Comparison of ENCODE assay signal across 28 cellular contexts in the genomic region with DNA sequence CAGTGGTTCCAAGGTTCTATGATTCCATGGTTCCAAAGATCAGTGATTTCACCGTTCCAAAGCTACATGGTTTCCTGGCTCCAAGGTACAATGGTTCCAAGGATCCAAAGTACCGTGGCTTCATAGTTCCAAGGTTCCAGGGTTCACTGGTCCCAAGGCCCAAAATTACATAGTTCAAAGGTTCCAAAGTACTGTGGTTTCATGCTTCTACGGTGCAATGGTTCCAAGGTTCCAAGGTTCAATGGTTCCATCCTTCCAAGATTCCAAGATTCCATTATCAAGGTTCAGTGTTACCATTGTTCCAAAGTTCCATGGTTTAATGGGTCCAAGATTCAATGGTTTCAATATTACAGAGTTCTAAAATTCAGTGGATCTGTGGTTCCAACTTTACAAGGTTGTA.
"Had no signal": no experiment of that assay in that cellular context is flagged by ENCODE, and none has a peak within 500 bp of the region (broad histone marks: within the 10 kb centered on the region; RNA-seq: fewer than 3 reads in every experiment).

No MANE protein-coding gene starts in this region.

- H2AFZ ChIP-seq: hepatocyte had no signal

- H3K9me3 ChIP-seq: colonic mucosa, esophagus muscularis mucosa, esophagus squamous epithelium, gastrocnemius medialis, gastroesophageal sphincter, heart left ventricle had no signal

- H3K27me3 ChIP-seq: colonic mucosa, dorsolateral prefrontal cortex, gastrocnemius medialis, heart left ventricle, hepatocyte had no signal

- ATAC-seq: effector memory CD8-positive, alpha-beta T cell; esophagus mucosa; foreskin keratinocyte; gastrocnemius medialis; gastroesophageal sphincter; heart left ventricle; heart right ventricle had no signal

- H3K4me1 ChIP-seq: colonic mucosa, foreskin keratinocyte, gastrocnemius medialis, gastroesophageal sphincter had no signal

- FAIRE-seq: colon, endometrium, endothelial cell of umbilical vein, frontal cortex had no signal

- H3K27ac ChIP-seq: colonic mucosa, coronary artery, dorsolateral prefrontal cortex, epithelial cell of prostate, esophagus muscularis mucosa, esophagus squamous epithelium, foreskin keratinocyte, gastrocnemius medialis, gastroesophageal sphincter, heart left ventricle, heart right ventricle, hepatocyte had no signal

- H3K4me2 ChIP-seq: hepatocyte had no signal

- H3K36me3 ChIP-seq: colonic mucosa, esophagus muscularis mucosa, esophagus squamous epithelium, gastrocnemius medialis, gastroesophageal sphincter, heart left ventricle, heart right ventricle had no signal

- H3K79me2 ChIP-seq: hepatocyte had no signal

- H3K4me3 ChIP-seq: colonic mucosa, coronary artery, dorsolateral prefrontal cortex, esophagus muscularis mucosa, esophagus squamous epithelium, gastrocnemius medialis, gastroesophageal sphincter, heart left ventricle, heart right ventricle, hepatocyte had no signal

- DNase-seq: colonic mucosa; cortex of kidney; dermis blood vessel endothelial cell; dorsolateral prefrontal cortex; effector CD4-positive, alpha-beta T cell; effector CD8-positive, alpha-beta T cell; effector memory CD4-positive, alpha-beta T cell; effector memory CD8-positive, alpha-beta T cell; endodermal cell; erythroblast; esophagus squamous epithelium; foreskin fibroblast; foreskin keratinocyte; foreskin melanocyte; gastrocnemius medialis; glutamatergic neuron; heart left ventricle; heart right ventricle had no signal
